Comparison of ENCODE assay signal across 1 cellular context in genomic region chr9:129556576-129557191, GRCh38.
A peak's percentile ranks its signal among the peaks of the same experiment; 100 is the strongest.
TF ChIP-seq lines count a peak whose summit lies in the region.

No MANE protein-coding gene starts in this region.

TF ChIP-seq in HepG2, 621 proteins besides CTCF, POLR2A, EP300 and RAD21 (continued from another document and continues in another):
- TF ChIP-seq KIAA2018 (CRISPR knock-in tag; IDR thresholded peaks at IDR 0.05; ENCODE audit: borderline replicate concordance) (no peak), MED1 (CRISPR knock-in tag; IDR thresholded peaks at IDR 0.05) (no peak), ATF2 (CRISPR knock-in tag; IDR thresholded peaks at IDR 0.05) (no peak), PBX2 (CRISPR knock-in tag; IDR thresholded peaks at IDR 0.05) (no peak), GFI1 (CRISPR knock-in tag; IDR thresholded peaks at IDR 0.05; ENCODE audit: borderline replicate concordance) (no peak), ZNF446 (CRISPR knock-in tag; IDR thresholded peaks at IDR 0.05) (no peak), KDM3A (CRISPR knock-in tag; IDR thresholded peaks at IDR 0.05; ENCODE audit: low read depth) (no peak), CENPT (CRISPR knock-in tag; IDR thresholded peaks at IDR 0.05; ENCODE audit: low read depth) (no peak), ZNF674 (CRISPR knock-in tag; IDR thresholded peaks at IDR 0.05; ENCODE audit: low read depth) (no peak), SETDB1 (CRISPR knock-in tag; IDR thresholded peaks at IDR 0.05; ENCODE audit: borderline replicate concordance) (no peak), U2AF1 (optimal IDR thresholded peaks at IDR 0.05; ENCODE audit: low read depth, low read length) (no peak), DMTF1 (CRISPR knock-in tag; IDR thresholded peaks at IDR 0.05) (no peak), RAD51 (IDR thresholded peaks at IDR 0.05; ENCODE audit: borderline replicate concordance) (no peak), ZNF790 (CRISPR knock-in tag; IDR thresholded peaks at IDR 0.05; ENCODE audit: borderline replicate concordance) (peak; percentile 92; the same call in 1 of the 2 replicates), ZNF460 (CRISPR knock-in tag; IDR thresholded peaks at IDR 0.05; ENCODE audit: borderline replicate concordance) (no peak), SAP130 (CRISPR knock-in tag; IDR thresholded peaks at IDR 0.05; ENCODE audit: low read depth) (no peak), RBM39 (IDR thresholded peaks at IDR 0.05; ENCODE audit: low read depth, low read length, poor library complexity, severe bottlenecking) (no peak), ZBTB3 (CRISPR knock-in tag; IDR thresholded peaks at IDR 0.05; ENCODE audit: borderline replicate concordance, low read depth) (no peak), ZNF274 (CRISPR knock-in tag; IDR thresholded peaks at IDR 0.05) (0 out of 2 replicates have a peak, but pooled peaks have one; percentile 31), ZNF7 (CRISPR knock-in tag; IDR thresholded peaks at IDR 0.05) (no peak), ZNF567 (CRISPR knock-in tag; IDR thresholded peaks at IDR 0.05; ENCODE audit: borderline replicate concordance) (no peak), IRX3 (CRISPR knock-in tag; IDR thresholded peaks at IDR 0.05; ENCODE audit: borderline replicate concordance, low read depth) (no peak)
- TF ChIP-seq, protein P1, sequence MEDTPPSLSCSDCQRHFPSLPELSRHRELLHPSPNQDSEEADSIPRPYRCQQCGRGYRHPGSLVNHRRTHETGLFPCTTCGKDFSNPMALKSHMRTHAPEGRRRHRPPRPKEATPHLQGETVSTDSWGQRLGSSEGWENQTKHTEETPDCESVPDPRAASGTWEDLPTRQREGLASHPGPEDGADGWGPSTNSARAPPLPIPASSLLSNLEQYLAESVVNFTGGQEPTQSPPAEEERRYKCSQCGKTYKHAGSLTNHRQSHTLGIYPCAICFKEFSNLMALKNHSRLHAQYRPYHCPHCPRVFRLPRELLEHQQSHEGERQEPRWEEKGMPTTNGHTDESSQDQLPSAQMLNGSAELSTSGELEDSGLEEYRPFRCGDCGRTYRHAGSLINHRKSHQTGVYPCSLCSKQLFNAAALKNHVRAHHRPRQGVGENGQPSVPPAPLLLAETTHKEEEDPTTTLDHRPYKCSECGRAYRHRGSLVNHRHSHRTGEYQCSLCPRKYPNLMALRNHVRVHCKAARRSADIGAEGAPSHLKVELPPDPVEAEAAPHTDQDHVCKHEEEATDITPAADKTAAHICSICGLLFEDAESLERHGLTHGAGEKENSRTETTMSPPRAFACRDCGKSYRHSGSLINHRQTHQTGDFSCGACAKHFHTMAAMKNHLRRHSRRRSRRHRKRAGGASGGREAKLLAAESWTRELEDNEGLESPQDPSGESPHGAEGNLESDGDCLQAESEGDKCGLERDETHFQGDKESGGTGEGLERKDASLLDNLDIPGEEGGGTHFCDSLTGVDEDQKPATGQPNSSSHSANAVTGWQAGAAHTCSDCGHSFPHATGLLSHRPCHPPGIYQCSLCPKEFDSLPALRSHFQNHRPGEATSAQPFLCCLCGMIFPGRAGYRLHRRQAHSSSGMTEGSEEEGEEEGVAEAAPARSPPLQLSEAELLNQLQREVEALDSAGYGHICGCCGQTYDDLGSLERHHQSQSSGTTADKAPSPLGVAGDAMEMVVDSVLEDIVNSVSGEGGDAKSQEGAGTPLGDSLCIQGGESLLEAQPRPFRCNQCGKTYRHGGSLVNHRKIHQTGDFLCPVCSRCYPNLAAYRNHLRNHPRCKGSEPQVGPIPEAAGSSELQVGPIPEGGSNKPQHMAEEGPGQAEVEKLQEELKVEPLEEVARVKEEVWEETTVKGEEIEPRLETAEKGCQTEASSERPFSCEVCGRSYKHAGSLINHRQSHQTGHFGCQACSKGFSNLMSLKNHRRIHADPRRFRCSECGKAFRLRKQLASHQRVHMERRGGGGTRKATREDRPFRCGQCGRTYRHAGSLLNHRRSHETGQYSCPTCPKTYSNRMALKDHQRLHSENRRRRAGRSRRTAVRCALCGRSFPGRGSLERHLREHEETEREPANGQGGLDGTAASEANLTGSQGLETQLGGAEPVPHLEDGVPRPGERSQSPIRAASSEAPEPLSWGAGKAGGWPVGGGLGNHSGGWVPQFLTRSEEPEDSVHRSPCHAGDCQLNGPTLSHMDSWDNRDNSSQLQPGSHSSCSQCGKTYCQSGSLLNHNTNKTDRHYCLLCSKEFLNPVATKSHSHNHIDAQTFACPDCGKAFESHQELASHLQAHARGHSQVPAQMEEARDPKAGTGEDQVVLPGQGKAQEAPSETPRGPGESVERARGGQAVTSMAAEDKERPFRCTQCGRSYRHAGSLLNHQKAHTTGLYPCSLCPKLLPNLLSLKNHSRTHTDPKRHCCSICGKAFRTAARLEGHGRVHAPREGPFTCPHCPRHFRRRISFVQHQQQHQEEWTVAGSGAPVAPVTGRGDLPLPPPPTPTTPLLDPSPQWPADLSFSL (CRISPR knock-in tag; IDR thresholded peaks at IDR 0.05), result no peak
- TF ChIP-seq, protein P2, sequence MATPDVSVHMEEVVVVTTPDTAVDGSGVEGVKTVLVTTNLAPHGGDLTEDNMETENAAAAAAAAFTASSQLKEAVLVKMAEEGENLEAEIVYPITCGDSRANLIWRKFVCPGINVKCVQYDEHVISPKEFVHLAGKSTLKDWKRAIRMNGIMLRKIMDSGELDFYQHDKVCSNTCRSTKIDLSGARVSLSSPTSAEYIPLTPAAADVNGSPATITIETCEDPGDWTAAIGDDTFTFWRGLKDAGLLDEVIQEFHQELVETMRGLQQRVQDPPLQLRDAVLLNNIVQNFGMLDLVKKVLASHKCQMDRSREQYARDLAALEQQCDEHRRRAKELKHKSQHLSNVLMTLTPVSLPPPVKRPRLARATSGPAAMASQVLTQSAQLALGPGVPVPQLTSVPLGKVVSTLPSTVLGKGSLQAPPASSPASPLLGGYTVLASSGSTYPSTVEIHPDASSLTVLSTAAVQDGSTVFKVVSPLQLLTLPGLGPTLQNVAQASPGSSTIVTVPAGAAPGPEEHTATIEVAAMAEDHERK (CRISPR knock-in tag; IDR thresholded peaks at IDR 0.05; ENCODE audit: low read depth), result no peak
- TF ChIP-seq, protein P3, sequence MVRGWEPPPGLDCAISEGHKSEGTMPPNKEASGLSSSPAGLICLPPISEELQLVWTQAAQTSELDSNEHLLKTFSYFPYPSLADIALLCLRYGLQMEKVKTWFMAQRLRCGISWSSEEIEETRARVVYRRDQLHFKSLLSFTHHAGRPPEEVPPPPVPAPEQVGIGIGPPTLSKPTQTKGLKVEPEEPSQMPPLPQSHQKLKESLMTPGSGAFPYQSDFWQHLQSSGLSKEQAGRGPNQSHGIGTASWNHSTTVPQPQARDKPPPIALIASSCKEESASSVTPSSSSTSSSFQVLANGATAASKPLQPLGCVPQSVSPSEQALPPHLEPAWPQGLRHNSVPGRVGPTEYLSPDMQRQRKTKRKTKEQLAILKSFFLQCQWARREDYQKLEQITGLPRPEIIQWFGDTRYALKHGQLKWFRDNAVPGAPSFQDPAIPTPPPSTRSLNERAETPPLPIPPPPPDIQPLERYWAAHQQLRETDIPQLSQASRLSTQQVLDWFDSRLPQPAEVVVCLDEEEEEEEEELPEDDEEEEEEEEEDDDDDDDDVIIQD (CRISPR knock-in tag; IDR thresholded peaks at IDR 0.05; ENCODE audit: low read depth), result no peak
- TF ChIP-seq, protein P4, sequence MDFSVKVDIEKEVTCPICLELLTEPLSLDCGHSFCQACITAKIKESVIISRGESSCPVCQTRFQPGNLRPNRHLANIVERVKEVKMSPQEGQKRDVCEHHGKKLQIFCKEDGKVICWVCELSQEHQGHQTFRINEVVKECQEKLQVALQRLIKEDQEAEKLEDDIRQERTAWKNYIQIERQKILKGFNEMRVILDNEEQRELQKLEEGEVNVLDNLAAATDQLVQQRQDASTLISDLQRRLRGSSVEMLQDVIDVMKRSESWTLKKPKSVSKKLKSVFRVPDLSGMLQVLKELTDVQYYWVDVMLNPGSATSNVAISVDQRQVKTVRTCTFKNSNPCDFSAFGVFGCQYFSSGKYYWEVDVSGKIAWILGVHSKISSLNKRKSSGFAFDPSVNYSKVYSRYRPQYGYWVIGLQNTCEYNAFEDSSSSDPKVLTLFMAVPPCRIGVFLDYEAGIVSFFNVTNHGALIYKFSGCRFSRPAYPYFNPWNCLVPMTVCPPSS (IDR thresholded peaks at IDR 0.05), result no peak
- TF ChIP-seq, protein P5, sequence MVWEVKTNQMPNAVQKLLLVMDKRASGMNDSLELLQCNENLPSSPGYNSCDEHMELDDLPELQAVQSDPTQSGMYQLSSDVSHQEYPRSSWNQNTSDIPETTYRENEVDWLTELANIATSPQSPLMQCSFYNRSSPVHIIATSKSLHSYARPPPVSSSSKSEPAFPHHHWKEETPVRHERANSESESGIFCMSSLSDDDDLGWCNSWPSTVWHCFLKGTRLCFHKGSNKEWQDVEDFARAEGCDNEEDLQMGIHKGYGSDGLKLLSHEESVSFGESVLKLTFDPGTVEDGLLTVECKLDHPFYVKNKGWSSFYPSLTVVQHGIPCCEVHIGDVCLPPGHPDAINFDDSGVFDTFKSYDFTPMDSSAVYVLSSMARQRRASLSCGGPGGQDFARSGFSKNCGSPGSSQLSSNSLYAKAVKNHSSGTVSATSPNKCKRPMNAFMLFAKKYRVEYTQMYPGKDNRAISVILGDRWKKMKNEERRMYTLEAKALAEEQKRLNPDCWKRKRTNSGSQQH (CRISPR knock-in tag; IDR thresholded peaks at IDR 0.05; ENCODE audit: low read depth), result no peak
